Comparison of ENCODE assay signal across 26 cellular contexts in the genomic region with DNA sequence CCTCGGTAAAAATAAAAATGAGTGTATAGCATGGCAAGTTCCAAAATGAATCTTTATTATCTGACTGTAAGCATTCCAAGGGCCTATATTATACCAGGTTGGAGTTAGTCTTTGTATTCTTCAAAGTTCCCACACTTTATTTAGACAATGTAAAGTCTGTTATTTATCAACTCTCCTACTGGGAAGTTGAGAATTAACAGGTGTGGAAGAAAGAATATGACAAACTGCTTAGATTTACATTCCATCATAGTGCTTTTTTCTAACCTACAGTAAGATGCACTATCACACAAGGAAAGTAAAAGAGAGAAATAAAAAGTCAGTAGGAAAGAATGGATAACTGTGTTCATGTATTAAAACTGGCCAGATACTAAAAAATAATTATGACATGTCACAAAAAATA.
"Had no signal": no experiment of that assay in that cellular context is flagged by ENCODE, and none has a peak within 500 bp of the region (broad histone marks: within the 10 kb centered on the region; RNA-seq: fewer than 3 reads in every experiment).

No MANE protein-coding gene starts in this region.

- H3K4me3 ChIP-seq: hepatocyte, left ventricle myocardium inferior, lung, mucosa of descending colon, ovary, prostate gland, sigmoid colon, stomach, testis, thyroid gland, transverse colon, upper lobe of left lung, vagina had no signal

- ATAC-seq: mucosa of descending colon; natural killer cell; right cardiac atrium; stimulated activated memory B cell treated with anti-CD40 and anti-IgM and Interleukin-4, amounts not matched to agents 10 μg/mL and 1 μg/mL and 100 μg/mL, for 72 hours; stimulated activated naive CD8-positive, alpha-beta T cell treated with anti-CD3 and anti-CD28 coated beads, Interleukin-15, Interleukin-2, amounts not matched to agents 100 U/mL and 50 U/mL, for 24 hours had no signal

- H3K79me2 ChIP-seq: hepatocyte had no signal

- H3K4me2 ChIP-seq: hepatocyte had no signal

- H3K27me3 Mint-ChIP-seq: stimulated activated memory B cell treated with anti-CD40 and anti-IgM and Interleukin-4, amounts not matched to agents 10 μg/mL and 1 μg/mL and 100 μg/mL, for 72 hours had no signal

- H3K9me3 ChIP-seq: left ventricle myocardium inferior, mucosa of descending colon, ovary, prostate gland, sigmoid colon, stomach, testis, thyroid gland, transverse colon, upper lobe of left lung, vagina had no signal

- DNase-seq: islet precursor cell; left ventricle myocardium inferior; midbrain; mucosa of descending colon; natural killer cell; ovary; posterior cingulate gyrus; retina; right cardiac atrium; sigmoid colon; small intestine; stimulated activated CD4-positive, alpha-beta T cell treated with anti-CD3 and anti-CD28 coated beads, Interleukin-1b, Interleukin-23, amount 100 ng/mL, for 48 hours; stimulated activated CD4-positive, alpha-beta T cell treated with anti-CD3 and anti-CD28 coated beads, Interleukin-2, amount 100 ng/mL, for 48 hours; stimulated activated CD4-positive, alpha-beta T cell treated with anti-CD3 and anti-CD28 coated beads, Interleukin-4, amount 100 ng/mL, for 4 hours; stimulated activated CD8-positive, alpha-beta memory T cell treated with anti-CD3 and anti-CD28 coated beads, Interleukin-4, amount 100 ng/mL, for 48 hours; stimulated activated naive CD8-positive, alpha-beta T cell treated with anti-CD3 and anti-CD28 coated beads, Interleukin-15, Interleukin-2, amounts not matched to agents 100 U/mL and 50 U/mL, for 24 hours; stomach; testis; thyroid gland; transverse colon; upper lobe of left lung had no signal

- H2AFZ ChIP-seq: hepatocyte had no signal

- FAIRE-seq: small intestine had no signal

- H3K27ac Mint-ChIP-seq: natural killer cell; stimulated activated memory B cell treated with anti-CD40 and anti-IgM and Interleukin-4, amounts not matched to agents 10 μg/mL and 1 μg/mL and 100 μg/mL, for 72 hours had no signal

- H3K4me3 Mint-ChIP-seq: natural killer cell; stimulated activated memory B cell treated with anti-CD40 and anti-IgM and Interleukin-4, amounts not matched to agents 10 μg/mL and 1 μg/mL and 100 μg/mL, for 72 hours had no signal

- H3K27me3 ChIP-seq: hepatocyte, ovary, sigmoid colon, stomach, testis, thyroid gland, transverse colon, upper lobe of left lung, vagina had no signal

- H3K36me3 ChIP-seq: ovary, prostate gland, thyroid gland, transverse colon had no signal

- H3K27ac ChIP-seq: hepatocyte, left ventricle myocardium inferior, ovary, prostate gland, stomach, testis, thyroid gland, transverse colon, upper lobe of left lung, vagina had no signal

- H3K4me1 Mint-ChIP-seq: natural killer cell had no signal

- H3K4me1 ChIP-seq: left ventricle myocardium inferior, prostate gland, stomach, testis, thyroid gland, upper lobe of left lung, vagina had no signal
